ENCODE assay signal across 2 cellular contexts in the genomic region with DNA sequence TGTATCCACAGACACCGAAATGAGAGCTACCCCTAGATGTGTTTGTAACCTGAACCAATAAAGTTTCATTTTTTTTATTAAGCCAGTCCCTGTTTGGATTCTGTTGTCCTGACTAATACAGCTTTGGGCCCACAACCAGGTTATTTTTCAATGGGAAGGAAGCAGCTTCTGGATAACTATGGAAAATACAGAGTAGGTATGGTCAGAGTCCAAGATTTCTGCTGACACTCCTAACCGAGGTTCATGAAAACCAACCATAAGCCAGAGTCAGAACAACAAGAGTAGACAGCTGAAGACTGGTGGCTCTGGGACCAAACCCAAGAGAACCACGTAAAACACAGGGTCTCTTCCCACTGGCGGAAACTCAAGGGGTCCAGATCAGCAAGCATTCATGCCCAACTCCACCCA.
TF ChIP-seq lines count a peak whose summit lies in the region.

No MANE protein-coding gene starts in this region.

TF ChIP-seq in K562, 482 proteins besides CTCF, POLR2A, EP300 and RAD21:
- TF ChIP-seq, protein P1, sequence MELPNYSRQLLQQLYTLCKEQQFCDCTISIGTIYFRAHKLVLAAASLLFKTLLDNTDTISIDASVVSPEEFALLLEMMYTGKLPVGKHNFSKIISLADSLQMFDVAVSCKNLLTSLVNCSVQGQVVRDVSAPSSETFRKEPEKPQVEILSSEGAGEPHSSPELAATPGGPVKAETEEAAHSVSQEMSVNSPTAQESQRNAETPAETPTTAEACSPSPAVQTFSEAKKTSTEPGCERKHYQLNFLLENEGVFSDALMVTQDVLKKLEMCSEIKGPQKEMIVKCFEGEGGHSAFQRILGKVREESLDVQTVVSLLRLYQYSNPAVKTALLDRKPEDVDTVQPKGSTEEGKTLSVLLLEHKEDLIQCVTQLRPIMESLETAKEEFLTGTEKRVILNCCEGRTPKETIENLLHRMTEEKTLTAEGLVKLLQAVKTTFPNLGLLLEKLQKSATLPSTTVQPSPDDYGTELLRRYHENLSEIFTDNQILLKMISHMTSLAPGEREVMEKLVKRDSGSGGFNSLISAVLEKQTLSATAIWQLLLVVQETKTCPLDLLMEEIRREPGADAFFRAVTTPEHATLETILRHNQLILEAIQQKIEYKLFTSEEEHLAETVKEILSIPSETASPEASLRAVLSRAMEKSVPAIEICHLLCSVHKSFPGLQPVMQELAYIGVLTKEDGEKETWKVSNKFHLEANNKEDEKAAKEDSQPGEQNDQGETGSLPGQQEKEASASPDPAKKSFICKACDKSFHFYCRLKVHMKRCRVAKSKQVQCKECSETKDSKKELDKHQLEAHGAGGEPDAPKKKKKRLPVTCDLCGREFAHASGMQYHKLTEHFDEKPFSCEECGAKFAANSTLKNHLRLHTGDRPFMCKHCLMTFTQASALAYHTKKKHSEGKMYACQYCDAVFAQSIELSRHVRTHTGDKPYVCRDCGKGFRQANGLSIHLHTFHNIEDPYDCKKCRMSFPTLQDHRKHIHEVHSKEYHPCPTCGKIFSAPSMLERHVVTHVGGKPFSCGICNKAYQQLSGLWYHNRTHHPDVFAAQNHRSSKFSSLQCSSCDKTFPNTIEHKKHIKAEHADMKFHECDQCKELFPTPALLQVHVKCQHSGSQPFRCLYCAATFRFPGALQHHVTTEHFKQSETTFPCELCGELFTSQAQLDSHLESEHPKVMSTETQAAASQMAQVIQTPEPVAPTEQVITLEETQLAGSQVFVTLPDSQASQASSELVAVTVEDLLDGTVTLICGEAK (IDR thresholded peaks at IDR 0.05): peak; percentile 87
- TF ChIP-seq, protein P1 (CRISPR knock-in tag; IDR thresholded peaks at IDR 0.05): peak; percentile 75
- TF ChIP-seq KAT8 (IDR thresholded peaks at IDR 0.05; ENCODE audit: low read depth): no peak
- TF ChIP-seq ZNF347 (CRISPR knock-in tag; IDR thresholded peaks at IDR 0.05; ENCODE audit: low read depth): no peak

TF ChIP-seq in HepG2, 621 proteins besides CTCF, POLR2A, EP300 and RAD21 (continued from another document):
- TF ChIP-seq, protein P2, sequence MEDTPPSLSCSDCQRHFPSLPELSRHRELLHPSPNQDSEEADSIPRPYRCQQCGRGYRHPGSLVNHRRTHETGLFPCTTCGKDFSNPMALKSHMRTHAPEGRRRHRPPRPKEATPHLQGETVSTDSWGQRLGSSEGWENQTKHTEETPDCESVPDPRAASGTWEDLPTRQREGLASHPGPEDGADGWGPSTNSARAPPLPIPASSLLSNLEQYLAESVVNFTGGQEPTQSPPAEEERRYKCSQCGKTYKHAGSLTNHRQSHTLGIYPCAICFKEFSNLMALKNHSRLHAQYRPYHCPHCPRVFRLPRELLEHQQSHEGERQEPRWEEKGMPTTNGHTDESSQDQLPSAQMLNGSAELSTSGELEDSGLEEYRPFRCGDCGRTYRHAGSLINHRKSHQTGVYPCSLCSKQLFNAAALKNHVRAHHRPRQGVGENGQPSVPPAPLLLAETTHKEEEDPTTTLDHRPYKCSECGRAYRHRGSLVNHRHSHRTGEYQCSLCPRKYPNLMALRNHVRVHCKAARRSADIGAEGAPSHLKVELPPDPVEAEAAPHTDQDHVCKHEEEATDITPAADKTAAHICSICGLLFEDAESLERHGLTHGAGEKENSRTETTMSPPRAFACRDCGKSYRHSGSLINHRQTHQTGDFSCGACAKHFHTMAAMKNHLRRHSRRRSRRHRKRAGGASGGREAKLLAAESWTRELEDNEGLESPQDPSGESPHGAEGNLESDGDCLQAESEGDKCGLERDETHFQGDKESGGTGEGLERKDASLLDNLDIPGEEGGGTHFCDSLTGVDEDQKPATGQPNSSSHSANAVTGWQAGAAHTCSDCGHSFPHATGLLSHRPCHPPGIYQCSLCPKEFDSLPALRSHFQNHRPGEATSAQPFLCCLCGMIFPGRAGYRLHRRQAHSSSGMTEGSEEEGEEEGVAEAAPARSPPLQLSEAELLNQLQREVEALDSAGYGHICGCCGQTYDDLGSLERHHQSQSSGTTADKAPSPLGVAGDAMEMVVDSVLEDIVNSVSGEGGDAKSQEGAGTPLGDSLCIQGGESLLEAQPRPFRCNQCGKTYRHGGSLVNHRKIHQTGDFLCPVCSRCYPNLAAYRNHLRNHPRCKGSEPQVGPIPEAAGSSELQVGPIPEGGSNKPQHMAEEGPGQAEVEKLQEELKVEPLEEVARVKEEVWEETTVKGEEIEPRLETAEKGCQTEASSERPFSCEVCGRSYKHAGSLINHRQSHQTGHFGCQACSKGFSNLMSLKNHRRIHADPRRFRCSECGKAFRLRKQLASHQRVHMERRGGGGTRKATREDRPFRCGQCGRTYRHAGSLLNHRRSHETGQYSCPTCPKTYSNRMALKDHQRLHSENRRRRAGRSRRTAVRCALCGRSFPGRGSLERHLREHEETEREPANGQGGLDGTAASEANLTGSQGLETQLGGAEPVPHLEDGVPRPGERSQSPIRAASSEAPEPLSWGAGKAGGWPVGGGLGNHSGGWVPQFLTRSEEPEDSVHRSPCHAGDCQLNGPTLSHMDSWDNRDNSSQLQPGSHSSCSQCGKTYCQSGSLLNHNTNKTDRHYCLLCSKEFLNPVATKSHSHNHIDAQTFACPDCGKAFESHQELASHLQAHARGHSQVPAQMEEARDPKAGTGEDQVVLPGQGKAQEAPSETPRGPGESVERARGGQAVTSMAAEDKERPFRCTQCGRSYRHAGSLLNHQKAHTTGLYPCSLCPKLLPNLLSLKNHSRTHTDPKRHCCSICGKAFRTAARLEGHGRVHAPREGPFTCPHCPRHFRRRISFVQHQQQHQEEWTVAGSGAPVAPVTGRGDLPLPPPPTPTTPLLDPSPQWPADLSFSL (CRISPR knock-in tag; IDR thresholded peaks at IDR 0.05): no peak
- TF ChIP-seq TCF12 (IDR thresholded peaks at IDR 0.05): no peak
- TF ChIP-seq TCF12 (CRISPR knock-in tag; IDR thresholded peaks at IDR 0.05): no peak
- no peak for TF ChIP-seq PLRG1 (conservative IDR thresholded peaks at IDR 0.05)
- TF ChIP-seq ZNF317 (CRISPR knock-in tag; IDR thresholded peaks at IDR 0.05): no peak
- TF ChIP-seq ETV6 (CRISPR knock-in tag; conservative IDR thresholded peaks at IDR 0.05): no peak
- TF ChIP-seq RCOR2 (CRISPR knock-in tag; IDR thresholded peaks at IDR 0.05): no peak
- TF ChIP-seq ZSCAN30 (CRISPR knock-in tag; IDR thresholded peaks at IDR 0.05): no peak
- TF ChIP-seq, protein P3, sequence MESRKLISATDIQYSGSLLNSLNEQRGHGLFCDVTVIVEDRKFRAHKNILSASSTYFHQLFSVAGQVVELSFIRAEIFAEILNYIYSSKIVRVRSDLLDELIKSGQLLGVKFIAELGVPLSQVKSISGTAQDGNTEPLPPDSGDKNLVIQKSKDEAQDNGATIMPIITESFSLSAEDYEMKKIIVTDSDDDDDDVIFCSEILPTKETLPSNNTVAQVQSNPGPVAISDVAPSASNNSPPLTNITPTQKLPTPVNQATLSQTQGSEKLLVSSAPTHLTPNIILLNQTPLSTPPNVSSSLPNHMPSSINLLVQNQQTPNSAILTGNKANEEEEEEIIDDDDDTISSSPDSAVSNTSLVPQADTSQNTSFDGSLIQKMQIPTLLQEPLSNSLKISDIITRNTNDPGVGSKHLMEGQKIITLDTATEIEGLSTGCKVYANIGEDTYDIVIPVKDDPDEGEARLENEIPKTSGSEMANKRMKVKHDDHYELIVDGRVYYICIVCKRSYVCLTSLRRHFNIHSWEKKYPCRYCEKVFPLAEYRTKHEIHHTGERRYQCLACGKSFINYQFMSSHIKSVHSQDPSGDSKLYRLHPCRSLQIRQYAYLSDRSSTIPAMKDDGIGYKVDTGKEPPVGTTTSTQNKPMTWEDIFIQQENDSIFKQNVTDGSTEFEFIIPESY (CRISPR knock-in tag; IDR thresholded peaks at IDR 0.05): no peak
